ENCODE assay signal across 2 cellular contexts in genomic region chr3:184067573-184068055, GRCh38.
TF ChIP-seq lines count a peak whose summit lies in the region.

No MANE protein-coding gene starts in this region.

TF ChIP-seq in HepG2, 621 proteins besides CTCF, POLR2A, EP300 and RAD21:
- TF ChIP-seq HOXA3 (CRISPR knock-in tag; IDR thresholded peaks at IDR 0.05): no peak
- no peak for TF ChIP-seq TBL1XR1 (IDR thresholded peaks at IDR 0.05; ENCODE audit: borderline replicate concordance, low read length, partially characterized antibody)
- TF ChIP-seq ZNF543 (CRISPR knock-in tag; IDR thresholded peaks at IDR 0.05): no peak
- no peak for TF ChIP-seq ZNF33A (CRISPR knock-in tag; IDR thresholded peaks at IDR 0.05; ENCODE audit: borderline replicate concordance)
TF ChIP-seq in HepG2: peak in this region for 0.

TF ChIP-seq in H1, 55 proteins besides CTCF, POLR2A, EP300 and RAD21:
- TF ChIP-seq HDAC2 (IDR thresholded peaks at IDR 0.05; ENCODE audit: borderline replicate concordance in 1 of 2, low read depth in 2 of 2, low read length in 2 of 2): no peak
- TF ChIP-seq SRF (IDR thresholded peaks at IDR 0.05; ENCODE audit: low read depth, low read length): no peak
- no peak for TF ChIP-seq FOSL1 (IDR thresholded peaks at IDR 0.05; ENCODE audit: insufficient read depth, low read depth, low read length)
- no peak for TF ChIP-seq SIN3A (conservative IDR thresholded peaks at IDR 0.05 in 1 of 2, IDR thresholded peaks at IDR 0.05 in 1 of 2; ENCODE audit: low read depth in 1 of 2, low read length in 2 of 2)
